Comparison of ENCODE assay signal across 9 cellular contexts in the genomic region with DNA sequence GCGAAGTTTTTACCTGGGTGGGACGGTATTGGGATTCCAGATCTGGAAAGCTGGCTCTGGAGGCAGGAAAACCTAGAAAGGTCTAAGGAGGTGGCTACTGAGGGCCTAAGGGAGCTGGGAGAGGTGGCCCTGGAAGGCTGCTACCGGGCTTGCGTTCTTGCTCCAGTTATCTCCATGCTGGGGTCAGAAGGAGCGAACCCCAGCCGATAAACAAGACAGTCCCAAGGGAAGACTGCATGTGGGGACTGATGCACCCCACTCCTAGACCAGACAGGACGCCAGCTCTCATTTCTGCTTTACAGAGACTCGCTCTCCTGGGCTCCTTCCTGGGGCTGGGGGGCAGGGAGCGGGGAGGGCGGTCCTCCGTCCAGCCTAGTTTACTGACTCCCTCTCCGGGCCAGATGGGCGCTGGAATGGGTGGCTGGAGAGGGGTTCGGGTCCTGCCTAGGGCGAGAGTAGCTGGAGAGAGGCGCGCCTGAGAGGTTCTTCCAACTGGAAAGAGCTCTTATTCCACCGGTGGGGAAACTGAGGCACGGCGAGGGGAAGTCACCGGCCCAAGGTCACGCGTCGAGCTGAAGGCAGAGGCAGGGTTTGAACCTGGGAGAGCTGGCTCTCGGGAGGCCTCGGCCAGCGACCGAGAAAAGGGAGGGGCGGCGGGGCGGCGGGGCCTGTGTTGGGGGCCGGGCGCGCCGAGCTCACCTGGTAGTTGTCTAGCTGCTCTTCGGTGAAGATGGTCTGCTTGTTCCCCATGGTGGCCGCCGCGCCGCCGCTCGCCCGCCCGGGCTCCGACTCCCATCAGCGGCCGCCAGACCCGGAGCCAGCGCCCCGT. TPM values are rescaled to one million over a fixed set of nuclear protein-coding genes. Genes with fewer than 3 reads are reported as not detected.
DNase-seq lines count a peak whose midpoint lies in the region; ATAC-seq and TF ChIP-seq lines count a peak whose summit lies in the region.
"Had no signal": no experiment of that assay in that cellular context is flagged by ENCODE, and none has a peak within 500 bp of the region (broad histone marks: within the 10 kb centered on the region; RNA-seq: fewer than 3 reads in every experiment).

No MANE protein-coding gene starts in this region.

- peak overlapping the region; percentile 67 for H3K4me3 ChIP-seq in astrocyte of the cerebellum (ENCODE audit: low read depth, low read length)
- peak overlapping the region; percentile 75 for H3K4me3 ChIP-seq in mesodermal cell (ENCODE audit: extremely low read depth, insufficient read depth, low read length, poor library complexity, severe bottlenecking)
- H3K4me3 ChIP-seq in aorta (ENCODE audit: low read length in 2 of 2): peak overlapping the region; percentile 49 to 60

- intact Hi-C loops in aorta (cut with DNase I): loop anchor here in 1 of 2 donors (2.0 to 5.0 kb wide), 2 partner anchors 18 to 67 kb away; partner anchors contain the start of gene IDH3A

- no peaks in the 10 kb centered on the region for H3K9me3 ChIP-seq in mesodermal cell (ENCODE audit: control insufficient read depth, low read length)
- no peaks in the 10 kb centered on the region for H3K9me3 ChIP-seq in aorta (ENCODE audit: control insufficient read depth, low read length)

- H3K27me3 ChIP-seq in aorta (ENCODE audit: control insufficient read depth in 1 of 2, insufficient read depth in 2 of 2, low read length in 1 of 2): no peaks in the 10 kb centered on the region

- in situ Hi-C loops in astrocyte of the cerebellum (cut with HindIII; ENCODE audit: low sequenced_read_pairs): no loop called here

- H3K36me3 ChIP-seq in mesodermal cell (ENCODE audit: control insufficient read depth, insufficient read depth, low read length): no peaks in the 10 kb centered on the region
- H3K36me3 ChIP-seq in aorta (ENCODE audit: control insufficient read depth in 1 of 2, insufficient read depth in 2 of 2, low read length in 1 of 2): no peaks in the 10 kb centered on the region

- H3K27ac ChIP-seq in mesodermal cell (ENCODE audit: low read depth, low read length, severe bottlenecking) (no peak overlapping the region), aorta (ENCODE audit: low read depth in 1 of 2, low read length in 2 of 2) (no peak overlapping the region)

- ATAC-seq in HG03354 (IDR thresholded peaks at IDR 0.05; ENCODE audit: poor library complexity, severe bottlenecking, unreplicated experiment) (peak; percentile 57), aorta (ENCODE audit: low FRiP score) (no peak)

- 31 to 32% methylated on average over 45 of the region's 51 CpGs for WGBS in mesodermal cell (ENCODE audit: insufficient coverage in 2 of 2), 2 experiments
- 33 to 45% methylated on average over 34 to 51 of the region's 51 CpGs for WGBS in aorta, 2 donors

- no peak for TF ChIP-seq CTCF in astrocyte of the cerebellum (IDR thresholded peaks at IDR 0.05; ENCODE audit: low read depth, low read length, missing control alignments)

- DNase-seq in stimulated activated CD4-positive, alpha-beta T cell treated with anti-CD3 and anti-CD28 coated beads, Interleukin-12 subunit alpha, Interleukin-12 subunit beta, amount 100 ng/mL, for 4 hours: peak; percentile 48
- no peak for DNase-seq in stimulated activated CD4-positive, alpha-beta T cell treated with anti-CD3 and anti-CD28 coated beads, Interleukin-4, amount 100 ng/mL, for 4 hours
- DNase-seq in astrocyte of the cerebellum (ENCODE audit: low read depth) (no peak), aorta (no peak), NCI-H526 treated with DMSO at 0.1 percent for 48 hours (lab: John Stamatoyannopoulos, UW) (no peak), HK-2 (ENCODE audit: unreplicated experiment) (no peak)

- no peaks in the 10 kb centered on the region for H3K4me1 ChIP-seq in mesodermal cell (ENCODE audit: control insufficient read depth, insufficient read depth, low read length, poor library complexity, severe bottlenecking)
- no peaks in the 10 kb centered on the region for H3K4me1 ChIP-seq in aorta (ENCODE audit: control insufficient read depth in 1 of 2, insufficient read depth in 2 of 2, low read length in 2 of 2)

RNA-seq across cellular contexts. Expression of gene CIB2, which starts 0.6 kb away (rescaled TPM):
- 30.6 TPM for polyA plus RNA-seq in mesodermal cell (2013, experiment 1 of 2)
- polyA plus RNA-seq in mesodermal cell (2013, experiment 2 of 2): 27.2 TPM
- total RNA-seq in aorta: 1 to 10 TPM; 6.3 to 6.9 TPM
- 1 to 10 TPM; 8.4 to 9.1 TPM for polyA plus RNA-seq in aorta

RNA-seq across cellular contexts. Expression of gene IDH3A, which starts 18.5 kb away (rescaled TPM):
- polyA plus RNA-seq in mesodermal cell (2013, experiment 1 of 2): 18.7 TPM
- 23.6 TPM for polyA plus RNA-seq in mesodermal cell (2013, experiment 2 of 2)
- total RNA-seq in aorta: 10 to 100 TPM; 60.7 to 68.3 TPM
- polyA plus RNA-seq in aorta: 10 to 100 TPM; 36.7 to 99.3 TPM

RNA-seq across cellular contexts. Expression of gene SH2D7, which starts 38.3 kb away (rescaled TPM):
- polyA plus RNA-seq in mesodermal cell (2013, experiment 1 of 2): not detected
- polyA plus RNA-seq in mesodermal cell (2013, experiment 2 of 2): not detected
- total RNA-seq in aorta: not detected
- polyA plus RNA-seq in aorta: 1 to 10 TPM in 1 of 2 donors, not detected in 1; 1.0 TPM
- total RNA-seq: dermis microvascular lymphatic vessel endothelial cell had no signal

RNA-seq across cellular contexts. Expression of gene TBC1D2B, which starts 53.2 kb away (rescaled TPM):
- 12.4 TPM for polyA plus RNA-seq in mesodermal cell (2013, experiment 1 of 2)
- 10.4 TPM for polyA plus RNA-seq in mesodermal cell (2013, experiment 2 of 2)
- 100 to 1,000 TPM in 1 of 2 donors, 10 to 100 TPM in 1; 49.0 to 109 TPM for total RNA-seq in aorta
- 10 to 100 TPM in 1 of 2 donors, 1 to 10 TPM in 1; 9.8 to 57.5 TPM for polyA plus RNA-seq in aorta
